8 cellular contexts compared by ENCODE assay signal in genomic region chr2:38751043-38751846, GRCh38. TPM values are rescaled to one million over a fixed set of nuclear protein-coding genes. Genes with fewer than 3 reads are reported as not detected.
DNase-seq lines count a peak whose midpoint lies in the region; ATAC-seq and TF ChIP-seq lines count a peak whose summit lies in the region.

Gene SRSF7 (minus strand): TSS chr2:38751361. CDS start chr2:38751256, 105 bp downstream.

- intact Hi-C loops in activated T-helper 2 cell treated with anti-CD3 and anti-CD28 coated beads, Interferon-gamma antibody, Interleukin-2, Interleukin-4, amounts not matched to agents 10 μg/mL and 5 μg/mL and 100 μg/mL, durations not matched to agents 14 hours and 24 hours and 36 hours (cut with micrococcal nuclease): loop anchor here (1.0 to 10.0 kb wide), 5 partner anchors 27 to 374 kb away; partner anchors contain the start of genes ATL2, GEMIN6 and SOS1

- peaks cover 49% of the 10 kb centered on the region for H3K36me3 Mint-ChIP-seq in activated T-helper 2 cell treated with anti-CD3 and anti-CD28 coated beads, Interferon-gamma antibody, Interleukin-2, Interleukin-4, amounts not matched to agents 10 μg/mL and 5 μg/mL and 100 μg/mL, durations not matched to agents 14 hours and 24 hours and 36 hours (ENCODE audit: low read depth)
- H3K36me3 Mint-ChIP-seq in naive thymus-derived CD8-positive, alpha-beta T cell: peaks cover 30 to 46% (median 31%) of the 10 kb centered on the region in 3 donors

- H3K4me3 ChIP-seq in RWPE2 (ENCODE audit: severe bottlenecking) (peak within 1 kb of the TSS; percentile 86), fibroblast of mammary gland (ENCODE audit: control insufficient read depth, low read depth, low read length) (peak within 1 kb of the TSS; percentile 99)

- H3K27ac ChIP-seq in RWPE2 (ENCODE audit: poor library complexity, severe bottlenecking): peak within 1 kb of the TSS; percentile 77

- H3K27me3 Mint-ChIP-seq in activated T-helper 2 cell treated with anti-CD3 and anti-CD28 coated beads, Interferon-gamma antibody, Interleukin-2, Interleukin-4, amounts not matched to agents 10 μg/mL and 5 μg/mL and 100 μg/mL, durations not matched to agents 14 hours and 24 hours and 36 hours (ENCODE audit: low read depth): no peaks in the 10 kb centered on the region
- peaks cover 0 to 9% (median 0%) of the 10 kb centered on the region in 5 donors for H3K27me3 Mint-ChIP-seq in naive thymus-derived CD8-positive, alpha-beta T cell

- ATAC-seq in RWPE2 (ENCODE audit: low read depth): peak; percentile 79
- peak; percentile 71 to 75 for ATAC-seq in naive thymus-derived CD8-positive, alpha-beta T cell

- peaks cover 50% of the 10 kb centered on the region for H3K4me1 Mint-ChIP-seq in activated T-helper 2 cell treated with anti-CD3 and anti-CD28 coated beads, Interferon-gamma antibody, Interleukin-2, Interleukin-4, amounts not matched to agents 10 μg/mL and 5 μg/mL and 100 μg/mL, durations not matched to agents 14 hours and 24 hours and 36 hours (ENCODE audit: low read depth)
- peaks cover 32 to 61% (median 54%) of the 10 kb centered on the region in 4 donors for H3K4me1 Mint-ChIP-seq in naive thymus-derived CD8-positive, alpha-beta T cell

- no peaks in the 10 kb centered on the region for H3K9me3 Mint-ChIP-seq in activated T-helper 2 cell treated with anti-CD3 and anti-CD28 coated beads, Interferon-gamma antibody, Interleukin-2, Interleukin-4, amounts not matched to agents 10 μg/mL and 5 μg/mL and 100 μg/mL, durations not matched to agents 14 hours and 24 hours and 36 hours
- H3K9me3 Mint-ChIP-seq in naive thymus-derived CD8-positive, alpha-beta T cell: no peaks in the 10 kb centered on the region

- H3K36me3 ChIP-seq in RWPE2 (ENCODE audit: low read depth): peaks cover 40% of the 10 kb centered on the region

- H3K4me1 ChIP-seq in RWPE2 (ENCODE audit: insufficient read depth, poor library complexity, severe bottlenecking): peaks cover 24% of the 10 kb centered on the region

- TF ChIP-seq CTCF in RWPE2 (IDR thresholded peaks at IDR 0.05; ENCODE audit: poor library complexity, severe bottlenecking): no peak
- TF ChIP-seq CTCF in fibroblast of mammary gland (conservative IDR thresholded peaks at IDR 0.05; ENCODE audit: control insufficient read depth, insufficient read depth, low read depth, low read length): no peak

- DNase-seq in Daoy (ENCODE audit: low read depth) (peak; percentile 99), GOT3 (lab: John Stamatoyannopoulos, UW) (peak; percentile 95), LoVo (ENCODE audit: low spot score) (peak; percentile 96), RWPE2 (ENCODE audit: low spot score) (peak; percentile 96), fibroblast of mammary gland (ENCODE audit: low read depth) (peak; percentile 99)
- peak; percentile 97 for DNase-seq in activated T-helper 2 cell treated with anti-CD3 and anti-CD28 coated beads, Interferon-gamma antibody, Interleukin-2, Interleukin-4, amounts not matched to agents 10 μg/mL and 5 μg/mL and 100 μg/mL, durations not matched to agents 14 hours and 24 hours and 36 hours (ENCODE audit: low spot score)
- DNase-seq in naive thymus-derived CD8-positive, alpha-beta T cell: peak; percentile 94 to 99 (median 98)
- peak; percentile 95 to 98 (median 98) for DNase-seq in stimulated activated naive CD4-positive, alpha-beta T cell (lab: John Stamatoyannopoulos, UW)

- peak within 1 kb of the TSS; percentile 98 for H3K4me3 Mint-ChIP-seq in activated T-helper 2 cell treated with anti-CD3 and anti-CD28 coated beads, Interferon-gamma antibody, Interleukin-2, Interleukin-4, amounts not matched to agents 10 μg/mL and 5 μg/mL and 100 μg/mL, durations not matched to agents 14 hours and 24 hours and 36 hours (ENCODE audit: low read depth)
- peak within 1 kb of the TSS; percentile 97 to 100 (median 99) for H3K4me3 Mint-ChIP-seq in naive thymus-derived CD8-positive, alpha-beta T cell

- H3K9me3 ChIP-seq in RWPE2 (ENCODE audit: severe bottlenecking): no peaks in the 10 kb centered on the region

- peak within 1 kb of the TSS; percentile 100 for H3K27ac Mint-ChIP-seq in activated T-helper 2 cell treated with anti-CD3 and anti-CD28 coated beads, Interferon-gamma antibody, Interleukin-2, Interleukin-4, amounts not matched to agents 10 μg/mL and 5 μg/mL and 100 μg/mL, durations not matched to agents 14 hours and 24 hours and 36 hours
- H3K27ac Mint-ChIP-seq in naive thymus-derived CD8-positive, alpha-beta T cell: peak within 1 kb of the TSS; percentile 96 to 100 (median 100)

- H3K27me3 ChIP-seq in RWPE2 (ENCODE audit: insufficient read depth, poor library complexity, severe bottlenecking): no peaks in the 10 kb centered on the region

- POLR2A ChIA-PET in naive thymus-derived CD8-positive, alpha-beta T cell (lab: Charles Lee): interaction anchor here (0.6 to 3.2 kb wide), 45 partner anchors 8 to 1785 kb away, joined by 3 to 49 read pairs (median 5); partner anchors contain the start of genes ATL2, DHX57, GALM and GEMIN6

RNA-seq across cellular contexts. Expression of gene SRSF7, which starts in this region (rescaled TPM):
- 377 and 534 TPM in 2 replicates for total RNA-seq in Daoy (2014; rRNA removed; shearing (Covaris generic))
- total RNA-seq in activated T-helper 2 cell treated with anti-CD3 and anti-CD28 coated beads, Interferon-gamma antibody, Interleukin-2, Interleukin-4, amounts not matched to agents 10 μg/mL and 5 μg/mL and 100 μg/mL, durations not matched to agents 14 hours and 24 hours and 36 hours: 401 and 406 TPM in 2 replicates
- 100 to 1,000 TPM; 288 to 291 TPM for total RNA-seq in naive thymus-derived CD8-positive, alpha-beta T cell
- polyA plus RNA-seq in naive thymus-derived CD8-positive, alpha-beta T cell: 100 to 1,000 TPM; 164 to 172 (median 169) TPM

Comparison
In these comparisons a context has a peak if more than half of its experiments do, and no peak if none do; other contexts are left out.
1. Peak in every context shown above with its lines: DNase-seq, ATAC-seq, H3K4me3 ChIP-seq and H3K27ac ChIP-seq.